Comparison of ENCODE assay signal across 10 cellular contexts in genomic region chr17:78442648-78443128, GRCh38.
DNase-seq lines count a peak whose midpoint lies in the region; ATAC-seq, FAIRE-seq and TF ChIP-seq lines count a peak whose summit lies in the region.
"Had no signal": no experiment of that assay in that cellular context is flagged by ENCODE, and none has a peak within 500 bp of the region (broad histone marks: within the 10 kb centered on the region; RNA-seq: fewer than 3 reads in every experiment).

No MANE protein-coding gene starts in this region.

- intact Hi-C loops in Right ventricle myocardium superior (cut with DNase I) = no loop called here

- FAIRE-seq in D721Med (lab: Jason Lieb, UNC) = no peak

- DNase-seq in CD1c-positive myeloid dendritic cell (ENCODE audit: extremely low spot score) (peak; percentile 96), SKM-1 (lab: John Stamatoyannopoulos, UW; ENCODE audit: unreplicated experiment) (peak; percentile 94), Right ventricle myocardium superior (peak; percentile 88), omental fat pad (ENCODE audit: low spot score) (peak; percentile 54), NCI-H187 (lab: John Stamatoyannopoulos, UW) (no peak), D721Med (ENCODE audit: insufficient read length, low spot score) (no peak), cerebellar nuclear complex (lab: John Stamatoyannopoulos, UW) (no peak)
- DNase-seq: activated CD8-positive, alpha-beta T cell treated with anti-CD3 and anti-CD28 coated beads, Interleukin-2, amount 10 ng/mL, durations not matched to agents 7 days and 5 days; BE2C had no signal

- TF ChIP-seq CTCF in omental fat pad (IDR thresholded peaks at IDR 0.05) (no peak), D721Med (IDR thresholded peaks at IDR 0.05; ENCODE audit: insufficient read depth, missing control alignments) (no peak)

- ATAC-seq in Right ventricle myocardium superior (ENCODE audit: poor library complexity) = peak; percentile 81
- ATAC-seq in omental fat pad (ENCODE audit: low FRiP score) = peak; percentile 70
- ATAC-seq in GM18511 (IDR thresholded peaks at IDR 0.05; ENCODE audit: unreplicated experiment) = no peak
- ATAC-seq: activated CD8-positive, alpha-beta T cell treated with anti-CD3 and anti-CD28 coated beads, Interleukin-2, amount 10 ng/mL, durations not matched to agents 7 days and 5 days had no signal

Comparison
In these comparisons a context has a peak if more than half of its experiments do, and no peak if none do; other contexts are left out.
1. DNase-seq: peak in CD1c-positive myeloid dendritic cell (single experiment), SKM-1 (single experiment), Right ventricle myocardium superior (single experiment) and omental fat pad (single experiment); none in NCI-H187 (0 of 2), D721Med (single experiment) and cerebellar nuclear complex (0 of 2).